Comparison of ENCODE assay signal across 8 cellular contexts in genomic region chr12:7907009-7907408, GRCh38. TPM values are rescaled to one million over a fixed set of nuclear protein-coding genes. Genes with fewer than 3 reads are reported as not detected.
DNase-seq lines count a peak whose midpoint lies in the region; ATAC-seq and TF ChIP-seq lines count a peak whose summit lies in the region.

No MANE protein-coding gene starts in this region.

- DNase-seq in GM13976 (ENCODE audit: low spot score) (peak; percentile 32), OCI-M1 (lab: John Stamatoyannopoulos, UW) (peak; percentile 93), fibroblast of the aortic adventitia (ENCODE audit: low read depth) (peak; percentile 46), stomach (peak; percentile 39), G401 (ENCODE audit: low spot score) (no peak), uterus (no peak)
- no peak for DNase-seq in naive thymus-derived CD8-positive, alpha-beta T cell

- H3K27ac ChIP-seq in ACC112 (ENCODE audit: low read depth, low read length) (no peak overlapping the region), stomach (no peak overlapping the region), uterus (no peak overlapping the region)

- H3K27me3 ChIP-seq in ACC112 (ENCODE audit: insufficient read depth, low read length) (no peaks in the 10 kb centered on the region), stomach (no peaks in the 10 kb centered on the region), uterus (no peaks in the 10 kb centered on the region)

- ATAC-seq in naive thymus-derived CD8-positive, alpha-beta T cell: no peak

- no peak overlapping the region for H3K27ac Mint-ChIP-seq in naive thymus-derived CD8-positive, alpha-beta T cell

- no peaks in the 10 kb centered on the region for H3K9me3 Mint-ChIP-seq in naive thymus-derived CD8-positive, alpha-beta T cell

- H3K4me1 Mint-ChIP-seq in naive thymus-derived CD8-positive, alpha-beta T cell: no peaks in the 10 kb centered on the region

- in situ Hi-C loops in GM13976 (cut with MboI; ENCODE audit: low sequenced_read_pairs, unreplicated experiment): no loop called here
- in situ Hi-C loops in G401 (cut with HindIII; ENCODE audit: low sequenced_read_pairs): no loop called here

- no peaks in the 10 kb centered on the region for H3K36me3 ChIP-seq in ACC112 (ENCODE audit: insufficient read depth, low read length)
- no peaks in the 10 kb centered on the region for H3K36me3 ChIP-seq in stomach
- no peaks in the 10 kb centered on the region for H3K36me3 ChIP-seq in uterus

- POLR2A ChIA-PET in naive thymus-derived CD8-positive, alpha-beta T cell (lab: Charles Lee): interaction anchor here (0.6 kb wide), 1 partner anchor 10 kb away, joined by 3 read pairs; no protein-coding TSS in a partner anchor

- peaks cover 4% of the 10 kb centered on the region for H3K4me1 ChIP-seq in ACC112 (ENCODE audit: control insufficient read depth, insufficient read depth, low read length, unreplicated experiment)
- H3K4me1 ChIP-seq in stomach: peaks cover 0 to 26% (median 19%) of the 10 kb centered on the region in 4 donors
- no peaks in the 10 kb centered on the region for H3K4me1 ChIP-seq in uterus

- intact Hi-C loops in stomach (cut with DNase I; ENCODE audit: low total_unique reads) (no loop called here), uterus (cut with DNase I; ENCODE audit: low total_unique reads) (no loop called here)

- whole genome bisulfite sequencing in stomach, 5 donors: 6 to 34% (median 16%) methylated on average over 3 of the region's 3 CpGs

- H3K9me3 ChIP-seq in stomach: no peaks in the 10 kb centered on the region
- no peaks in the 10 kb centered on the region for H3K9me3 ChIP-seq in uterus

- H3K4me3 ChIP-seq in ACC112 (ENCODE audit: low read depth, low read length) (no peak overlapping the region), fibroblast of the aortic adventitia (ENCODE audit: low read depth, low read length) (no peak overlapping the region), stomach (no peak overlapping the region), uterus (no peak overlapping the region)

- H3K27me3 Mint-ChIP-seq in naive thymus-derived CD8-positive, alpha-beta T cell: no peaks in the 10 kb centered on the region

- TF ChIP-seq POLR2A in stomach (IDR thresholded peaks at IDR 0.05) (no peak), uterus (IDR thresholded peaks at IDR 0.05) (no peak)

- no peak overlapping the region for H3K4me3 Mint-ChIP-seq in naive thymus-derived CD8-positive, alpha-beta T cell

- no peaks in the 10 kb centered on the region for H3K36me3 Mint-ChIP-seq in naive thymus-derived CD8-positive, alpha-beta T cell

- no peaks in the 10 kb centered on the region for H3K79me2 ChIP-seq in ACC112 (ENCODE audit: control insufficient read depth, insufficient read depth, low read length, unreplicated experiment)

- H2AFZ ChIP-seq in ACC112 (ENCODE audit: low read length, unreplicated experiment): peak overlapping the region; percentile 14

- no peak for TF ChIP-seq CTCF in GM13976 (IDR thresholded peaks at IDR 0.05; ENCODE audit: borderline replicate concordance, control extremely low read depth, extremely low read depth, insufficient read depth, missing control alignments)
- TF ChIP-seq CTCF in fibroblast of the aortic adventitia (IDR thresholded peaks at IDR 0.05; ENCODE audit: insufficient read depth, low read length): peak; percentile 42
- TF ChIP-seq CTCF in stomach (IDR thresholded peaks at IDR 0.05): peak in 4 of 7 experiments; percentile 7 to 42 (median 24)
- TF ChIP-seq CTCF in uterus (IDR thresholded peaks at IDR 0.05): no peak

- TF ChIP-seq EP300 in stomach (IDR thresholded peaks at IDR 0.05): no peak

RNA-seq across cellular contexts. Expression of gene SLC2A3, which starts 29.0 kb away (rescaled TPM):
- 42.4 and 49.6 TPM in 2 replicates for total RNA-seq in fibroblast of the aortic adventitia (ENCODE audit: low replicate concordance)
- 10 to 100 TPM in 3 of 5 donors, 1 to 10 TPM in 1, under 1 TPM in 1; 0.29 to 72.0 (median 10.7) TPM for total RNA-seq in stomach
- polyA plus RNA-seq in stomach: 1 to 10 TPM; 2.3 to 9.1 (median 6.4) TPM
- total RNA-seq in naive thymus-derived CD8-positive, alpha-beta T cell: 100 to 1,000 TPM; 108 to 115 TPM
- polyA plus RNA-seq in naive thymus-derived CD8-positive, alpha-beta T cell: 10 to 100 TPM; 47.6 to 88.0 (median 71.8) TPM
- 32.5 and 32.9 TPM in 2 replicates for total RNA-seq in G401 (2014; rRNA removed; shearing (Covaris generic))
- total RNA-seq in uterus: 10 to 100 TPM in 3 of 4 donors, 1 to 10 TPM in 1; 8.2 to 64.1 (median 48.0) TPM

RNA-seq across cellular contexts. Expression of gene SLC2A14, which starts 34.3 kb away (rescaled TPM):
- total RNA-seq in fibroblast of the aortic adventitia (ENCODE audit: low replicate concordance): not detected in 2 replicates
- total RNA-seq in stomach: not detected
- under 1 TPM in 2 of 3 donors, not detected in 1; 0.05 to 0.61 TPM for polyA plus RNA-seq in stomach
- not detected for total RNA-seq in naive thymus-derived CD8-positive, alpha-beta T cell
- under 1 TPM in 1 of 3 donors, not detected in 2; 0.67 TPM for polyA plus RNA-seq in naive thymus-derived CD8-positive, alpha-beta T cell
- total RNA-seq in G401 (2014; rRNA removed; shearing (Covaris generic)): not detected in 2 replicates
- total RNA-seq in uterus: 1 to 10 TPM in 1 of 4 donors, under 1 TPM in 1, not detected in 2; 0.90 to 1.2 TPM

Comparison
In these comparisons a context has a peak if more than half of its experiments do, and no peak if none do; other contexts are left out.
1. DNase-seq: peak in GM13976 (single experiment), OCI-M1 (single experiment), fibroblast of the aortic adventitia (single experiment) and stomach (single experiment); none in naive thymus-derived CD8-positive, alpha-beta T cell (0 of 10), G401 (single experiment) and uterus (0 of 2).
2. CTCF ChIP-seq: peak in fibroblast of the aortic adventitia (single experiment) and stomach (4 of 7); none in GM13976 (single experiment) and uterus (0 of 4).